ENCODE assay signal across 7 cellular contexts in the genomic region with DNA sequence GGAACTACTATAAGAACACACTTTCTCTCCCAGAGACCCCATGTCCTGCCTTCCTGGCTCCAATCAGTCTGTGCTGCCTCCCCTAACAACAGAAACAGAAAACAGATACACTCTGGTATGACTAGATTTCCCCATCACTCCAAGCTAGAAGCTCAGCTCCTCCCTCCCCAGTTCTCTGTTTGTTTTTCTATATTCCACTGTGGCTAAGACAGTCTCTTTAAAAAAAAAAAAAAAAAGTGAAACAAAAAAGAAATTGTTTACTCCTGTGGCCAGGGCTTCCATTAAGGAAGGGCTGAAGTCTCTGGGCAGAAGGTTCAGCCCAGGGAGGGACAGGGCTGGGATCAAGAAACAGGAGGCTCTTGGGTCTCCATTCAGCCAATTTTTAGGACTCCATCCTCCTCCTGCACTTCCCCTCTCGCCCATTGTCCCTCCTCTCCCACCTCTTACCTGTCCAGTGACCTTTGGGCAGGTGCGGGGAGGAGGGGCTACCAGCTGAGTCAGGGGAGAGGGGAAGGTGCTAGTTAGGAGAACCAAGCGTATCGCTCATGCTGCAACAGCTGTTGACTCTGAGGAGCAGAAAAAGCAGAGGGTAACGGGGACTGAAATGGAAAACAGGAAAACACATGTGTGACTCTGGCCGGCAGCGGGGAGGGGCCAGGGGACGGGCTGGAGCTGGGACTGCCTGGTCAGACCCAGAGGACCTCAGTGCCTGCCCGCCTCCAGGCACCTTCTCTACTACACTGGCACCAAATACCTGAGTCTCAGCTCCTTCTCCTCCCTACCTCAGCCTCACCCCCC. TPM values are rescaled to one million over a fixed set of nuclear protein-coding genes. Genes with fewer than 3 reads are reported as not detected.
DNase-seq lines count a peak whose midpoint lies in the region; ATAC-seq and TF ChIP-seq lines count a peak whose summit lies in the region.
"Had no signal": no experiment of that assay in that cellular context is flagged by ENCODE, and none has a peak within 500 bp of the region (broad histone marks: within the 10 kb centered on the region; RNA-seq: fewer than 3 reads in every experiment).

No MANE protein-coding gene starts in this region.

- H3K4me3 Mint-ChIP-seq in stimulated activated effector memory CD8-positive, alpha-beta T cell treated with anti-CD3 and anti-CD28 coated beads, Interleukin-12 subunit alpha, Interleukin-12 subunit beta, amount 100 ng/mL, for 72 hours = no peak overlapping the region

- peak overlapping the region; percentile 72 for H3K4me2 ChIP-seq in fibroblast of lung (ENCODE audit: extremely low read depth, insufficient read depth, low read length)

- DNase-seq in AG10803 (ENCODE audit: low read depth) (peak; percentile 77), HT-29 (ENCODE audit: low spot score) (peak; percentile 34), fibroblast of lung (ENCODE audit: low read depth in 2 of 2) (peak; percentile 62 to 85), GM10266 (ENCODE audit: extremely low spot score) (no peak), NCI-H446 (lab: John Stamatoyannopoulos, UW) (no peak)
- DNase-seq in stimulated activated effector memory CD8-positive, alpha-beta T cell treated with anti-CD3 and anti-CD28 coated beads, Interleukin-12 subunit alpha, Interleukin-12 subunit beta, amount 100 ng/mL, for 72 hours (ENCODE audit: low spot score in 2 of 2) = no peak

- no peaks in the 10 kb centered on the region for H4K20me1 ChIP-seq in fibroblast of lung (ENCODE audit: control insufficient read depth, extremely low read depth, insufficient read depth, low read length)

- H3K79me2 ChIP-seq in fibroblast of lung (ENCODE audit: control insufficient read depth, insufficient read depth, low read length) = no peaks in the 10 kb centered on the region

- peak overlapping the region; percentile 56 for H3K27ac ChIP-seq in fibroblast of lung (ENCODE audit: insufficient read depth, low read length)

- H3K27ac Mint-ChIP-seq in stimulated activated effector memory CD8-positive, alpha-beta T cell treated with anti-CD3 and anti-CD28 coated beads, Interleukin-12 subunit alpha, Interleukin-12 subunit beta, amount 100 ng/mL, for 72 hours = peak overlapping the region; percentile 37

- no peaks in the 10 kb centered on the region for H3K27me3 ChIP-seq in fibroblast of lung (ENCODE audit: control insufficient read depth, insufficient read depth, low read length)

- H3K9ac ChIP-seq in fibroblast of lung (ENCODE audit: insufficient read depth, low read length) = peak overlapping the region; percentile 48

- TF ChIP-seq CTCF in AG10803 (conservative IDR thresholded peaks at IDR 0.05; ENCODE audit: low read length) = no peak
- no peak for TF ChIP-seq CTCF in fibroblast of lung (conservative IDR thresholded peaks at IDR 0.05 in 1 of 2, IDR thresholded peaks at IDR 0.05 in 1 of 2; ENCODE audit: low read depth in 1 of 2, low read length in 2 of 2)
- TF ChIP-seq CTCF in GM10266 (IDR thresholded peaks at IDR 0.05; ENCODE audit: control insufficient read depth, insufficient read depth, low read depth, missing control alignments) = no peak

- H3K4me1 ChIP-seq in fibroblast of lung (ENCODE audit: control insufficient read depth, extremely low read depth, insufficient read depth, low read length) = peaks cover 10% of the 10 kb centered on the region

- no peaks in the 10 kb centered on the region for H3K9me3 Mint-ChIP-seq in stimulated activated effector memory CD8-positive, alpha-beta T cell treated with anti-CD3 and anti-CD28 coated beads, Interleukin-12 subunit alpha, Interleukin-12 subunit beta, amount 100 ng/mL, for 72 hours

- ATAC-seq in stimulated activated effector memory CD8-positive, alpha-beta T cell treated with anti-CD3 and anti-CD28 coated beads, Interleukin-12 subunit alpha, Interleukin-12 subunit beta, amount 100 ng/mL, for 72 hours = peak; percentile 44

- H3K36me3 ChIP-seq in fibroblast of lung (ENCODE audit: control insufficient read depth, insufficient read depth, low read length) = no peaks in the 10 kb centered on the region

- H3K9me3 ChIP-seq in fibroblast of lung (ENCODE audit: control insufficient read depth, insufficient read depth, low read depth, low read length) = no peaks in the 10 kb centered on the region

- H3K4me3 ChIP-seq in AG10803 (ENCODE audit: low read length) (peak overlapping the region; percentile 55), fibroblast of lung (replicated peaks in 1 of 4; ENCODE audit: control extremely low read depth in 1 of 4, insufficient read depth in 1 of 4, low read depth in 3 of 4, low read length in 4 of 4) (peak overlapping the region in 3 of 4 experiments; percentile 16 to 55 (median 41))

- H2AFZ ChIP-seq in fibroblast of lung (ENCODE audit: low read length) = peak overlapping the region; percentile 37

- no peaks in the 10 kb centered on the region for H3K36me3 Mint-ChIP-seq in stimulated activated effector memory CD8-positive, alpha-beta T cell treated with anti-CD3 and anti-CD28 coated beads, Interleukin-12 subunit alpha, Interleukin-12 subunit beta, amount 100 ng/mL, for 72 hours

- peaks cover 21% of the 10 kb centered on the region for H3K4me1 Mint-ChIP-seq in stimulated activated effector memory CD8-positive, alpha-beta T cell treated with anti-CD3 and anti-CD28 coated beads, Interleukin-12 subunit alpha, Interleukin-12 subunit beta, amount 100 ng/mL, for 72 hours

RNA-seq across cellular contexts. Expression of a gene that starts 4.2 kb away (rescaled TPM):
- 12.2 and 13.6 TPM in 2 replicates for total RNA-seq in HT-29 (2014; rRNA removed; shearing (Covaris generic))
- 5.1 and 6.3 TPM in 2 replicates for total RNA-seq in fibroblast of lung
- polyA plus RNA-seq in fibroblast of lung = 7.1 and 9.5 TPM in 2 replicates
- polyA plus RNA-seq in fibroblast of lung (2012) = 3.0 and 4.1 TPM in 2 replicates
- polyA minus RNA-seq in fibroblast of lung (ENCODE audit: low replicate concordance) = 13.6 and 26.7 TPM in 2 replicates
- polyA plus RNA-seq: neural cell had no signal

RNA-seq across cellular contexts. Expression of a gene that starts 10.3 kb away (rescaled TPM):
- total RNA-seq in HT-29 (2014; rRNA removed; shearing (Covaris generic)) = 45.9 and 56.1 TPM in 2 replicates
- total RNA-seq in fibroblast of lung = 40.8 and 50.5 TPM in 2 replicates
- polyA plus RNA-seq in fibroblast of lung = 38.0 and 44.1 TPM in 2 replicates
- polyA plus RNA-seq in fibroblast of lung (2012) = 145 and 212 TPM in 2 replicates
- 2.2 and 32.5 TPM in 2 replicates for polyA minus RNA-seq in fibroblast of lung (ENCODE audit: low replicate concordance)

RNA-seq across cellular contexts. Expression of a gene that starts 17.0 kb away (rescaled TPM):
- 1.7 and 3.9 TPM in 2 replicates for total RNA-seq in HT-29 (2014; rRNA removed; shearing (Covaris generic))
- total RNA-seq in fibroblast of lung = 346 and 375 TPM in 2 replicates
- 393 and 397 TPM in 2 replicates for polyA plus RNA-seq in fibroblast of lung
- polyA plus RNA-seq in fibroblast of lung (2012) = 394 and 407 TPM in 2 replicates
- polyA minus RNA-seq in fibroblast of lung (ENCODE audit: low replicate concordance) = 565 and 590 TPM in 2 replicates

RNA-seq across cellular contexts. Expression of a gene that starts 52.1 kb away (rescaled TPM):
- total RNA-seq in HT-29 (2014; rRNA removed; shearing (Covaris generic)) = 54.2 and 61.1 TPM in 2 replicates
- total RNA-seq in fibroblast of lung = 71.9 and 95.5 TPM in 2 replicates
- 100 and 130 TPM in 2 replicates for polyA plus RNA-seq in fibroblast of lung
- polyA plus RNA-seq in fibroblast of lung (2012) = 143 and 172 TPM in 2 replicates
- polyA minus RNA-seq in fibroblast of lung (ENCODE audit: low replicate concordance) = 703 and 794 TPM in 2 replicates

RNA-seq across cellular contexts. Expression of a gene that starts 52.9 kb away (rescaled TPM):
- total RNA-seq in HT-29 (2014; rRNA removed; shearing (Covaris generic)) = 73.5 and 80.9 TPM in 2 replicates
- 66.5 and 67.2 TPM in 2 replicates for total RNA-seq in fibroblast of lung
- 141 and 159 TPM in 2 replicates for polyA plus RNA-seq in fibroblast of lung
- polyA plus RNA-seq in fibroblast of lung (2012) = 102 and 115 TPM in 2 replicates
- polyA minus RNA-seq in fibroblast of lung (ENCODE audit: low replicate concordance) = 135 and 178 TPM in 2 replicates

Comparison
In these comparisons a context has a peak if more than half of its experiments do, and no peak if none do; other contexts are left out.
1. DNase-seq: peak in AG10803 (single experiment), HT-29 (single experiment) and fibroblast of lung (2 of 2); none in stimulated activated effector memory CD8-positive, alpha-beta T cell treated with anti-CD3 and anti-CD28 coated beads, Interleukin-12 subunit alpha, Interleukin-12 subunit beta, amount 100 ng/mL, for 72 hours (0 of 2), GM10266 (single experiment) and NCI-H446 (0 of 2).
2. RNA of a gene that starts 17.0 kb away (total RNA-seq): 346 to 375 TPM in fibroblast of lung; 1.7 to 3.9 TPM in HT-29; every median in the first group is over 10 times any median in the second.